10 cellular contexts compared by ENCODE assay signal in genomic region chr10:110786172-110786571, GRCh38.
A peak's percentile ranks its signal among the peaks of the same experiment; 100 is the strongest.
DNase-seq lines count a peak whose midpoint lies in the region; ATAC-seq and TF ChIP-seq lines count a peak whose summit lies in the region.
"Had no signal": no experiment of that assay in that cellular context is flagged by ENCODE, and none has a peak within 500 bp of the region (broad histone marks: within the 10 kb centered on the region; RNA-seq: fewer than 3 reads in every experiment).

No MANE protein-coding gene starts in this region.

- H3K9me3 ChIP-seq in colonic mucosa: no peaks in the 10 kb centered on the region

- no peak overlapping the region for H3K27ac ChIP-seq in colonic mucosa

- H3K4me3 ChIP-seq in colonic mucosa: no peak overlapping the region

- no peaks in the 10 kb centered on the region for H3K36me3 ChIP-seq in colonic mucosa

- no peak for TF ChIP-seq CTCF in colonic mucosa (IDR thresholded peaks at IDR 0.05)

- H3K4me3 Mint-ChIP-seq in activated T-helper 2 cell treated with anti-CD3 and anti-CD28 coated beads, Interferon-gamma antibody, Interleukin-2, Interleukin-4, amounts not matched to agents 10 μg/mL and 5 μg/mL and 100 μg/mL, durations not matched to agents 14 hours and 24 hours and 36 hours (ENCODE audit: low read depth): no peak overlapping the region
- H3K4me3 Mint-ChIP-seq in stimulated activated naive CD8-positive, alpha-beta T cell treated with anti-CD3 and anti-CD28 coated beads, Interleukin-15, amount 100 ng/mL, for 72 hours: peak overlapping the region; percentile 8 to 9
- H3K4me3 Mint-ChIP-seq: activated naive CD8-positive, alpha-beta T cell treated with anti-CD3 and anti-CD28 coated beads, Interleukin-2, amount 10 ng/mL, durations not matched to agents 7 days and 5 days had no signal

- no peaks in the 10 kb centered on the region for H3K27me3 Mint-ChIP-seq in activated T-helper 2 cell treated with anti-CD3 and anti-CD28 coated beads, Interferon-gamma antibody, Interleukin-2, Interleukin-4, amounts not matched to agents 10 μg/mL and 5 μg/mL and 100 μg/mL, durations not matched to agents 14 hours and 24 hours and 36 hours (ENCODE audit: low read depth)
- no peaks in the 10 kb centered on the region for H3K27me3 Mint-ChIP-seq in stimulated activated naive CD8-positive, alpha-beta T cell treated with anti-CD3 and anti-CD28 coated beads, Interleukin-15, amount 100 ng/mL, for 72 hours
- H3K27me3 Mint-ChIP-seq: activated naive CD8-positive, alpha-beta T cell treated with anti-CD3 and anti-CD28 coated beads, Interleukin-2, amount 10 ng/mL, durations not matched to agents 7 days and 5 days had no signal

- H3K4me1 Mint-ChIP-seq in activated T-helper 2 cell treated with anti-CD3 and anti-CD28 coated beads, Interferon-gamma antibody, Interleukin-2, Interleukin-4, amounts not matched to agents 10 μg/mL and 5 μg/mL and 100 μg/mL, durations not matched to agents 14 hours and 24 hours and 36 hours (ENCODE audit: low read depth): peaks cover 27% of the 10 kb centered on the region
- H3K4me1 Mint-ChIP-seq in stimulated activated naive CD8-positive, alpha-beta T cell treated with anti-CD3 and anti-CD28 coated beads, Interleukin-15, amount 100 ng/mL, for 72 hours: peaks cover 88% of the 10 kb centered on the region

- peaks cover 7% of the 10 kb centered on the region for H3K36me3 Mint-ChIP-seq in activated T-helper 2 cell treated with anti-CD3 and anti-CD28 coated beads, Interferon-gamma antibody, Interleukin-2, Interleukin-4, amounts not matched to agents 10 μg/mL and 5 μg/mL and 100 μg/mL, durations not matched to agents 14 hours and 24 hours and 36 hours (ENCODE audit: low read depth)
- H3K36me3 Mint-ChIP-seq: activated naive CD8-positive, alpha-beta T cell treated with anti-CD3 and anti-CD28 coated beads, Interleukin-2, amount 10 ng/mL, durations not matched to agents 7 days and 5 days had no signal

- H3K27me3 ChIP-seq in colonic mucosa: no peaks in the 10 kb centered on the region

- peak; percentile 33 to 35 for DNase-seq in activated T-cell treated with anti-CD3 and anti-CD28 coated beads, Interleukin-2, amount 50 U/mL, for 48 hours
- DNase-seq in activated T-cell treated with anti-CD3 and anti-CD28 coated beads for 4 hours (no peak), iris pigment epithelial cell (ENCODE audit: low read depth) (peak; percentile 35), colonic mucosa (no peak)
- DNase-seq in activated T-helper 2 cell treated with anti-CD3 and anti-CD28 coated beads, Interferon-gamma antibody, Interleukin-2, Interleukin-4, amounts not matched to agents 10 μg/mL and 5 μg/mL and 100 μg/mL, durations not matched to agents 14 hours and 24 hours and 36 hours (ENCODE audit: low spot score): no peak
- no peak for DNase-seq in stimulated activated naive CD8-positive, alpha-beta T cell treated with anti-CD3 and anti-CD28 coated beads, Interleukin-15, amount 100 ng/mL, for 72 hours
- DNase-seq: activated naive CD8-positive, alpha-beta T cell treated with anti-CD3 and anti-CD28 coated beads, Interleukin-2, amount 10 ng/mL, durations not matched to agents 7 days and 5 days; KBM-7 had no signal

- H3K9ac ChIP-seq in colonic mucosa (ENCODE audit: low read depth in 2 of 2, low read length in 2 of 2): no peak overlapping the region

- intact Hi-C loops in activated T-helper 2 cell treated with anti-CD3 and anti-CD28 coated beads, Interferon-gamma antibody, Interleukin-2, Interleukin-4, amounts not matched to agents 10 μg/mL and 5 μg/mL and 100 μg/mL, durations not matched to agents 14 hours and 24 hours and 36 hours (cut with micrococcal nuclease): no loop called here
- intact Hi-C loops in colonic mucosa (cut with DNase I): loop anchor here (5.0 kb wide), 1 partner anchor 39 kb away; no protein-coding TSS in a partner anchor

- peak; percentile 35 for ATAC-seq in stimulated activated naive CD8-positive, alpha-beta T cell treated with anti-CD3 and anti-CD28 coated beads, Interleukin-15, amount 100 ng/mL, for 72 hours
- no peak for ATAC-seq in GM19452 (IDR thresholded peaks at IDR 0.05; ENCODE audit: unreplicated experiment)
- no peak for ATAC-seq in HG02678 (IDR thresholded peaks at IDR 0.05; ENCODE audit: unreplicated experiment)

- H3K9me3 Mint-ChIP-seq in activated T-helper 2 cell treated with anti-CD3 and anti-CD28 coated beads, Interferon-gamma antibody, Interleukin-2, Interleukin-4, amounts not matched to agents 10 μg/mL and 5 μg/mL and 100 μg/mL, durations not matched to agents 14 hours and 24 hours and 36 hours: peaks cover 15% of the 10 kb centered on the region
- H3K9me3 Mint-ChIP-seq in stimulated activated naive CD8-positive, alpha-beta T cell treated with anti-CD3 and anti-CD28 coated beads, Interleukin-15, amount 100 ng/mL, for 72 hours: no peaks in the 10 kb centered on the region

- no peaks in the 10 kb centered on the region for H3K4me1 ChIP-seq in colonic mucosa

- H3K27ac Mint-ChIP-seq in activated T-helper 2 cell treated with anti-CD3 and anti-CD28 coated beads, Interferon-gamma antibody, Interleukin-2, Interleukin-4, amounts not matched to agents 10 μg/mL and 5 μg/mL and 100 μg/mL, durations not matched to agents 14 hours and 24 hours and 36 hours: peak overlapping the region; percentile 35
- peak overlapping the region; percentile 64 to 92 for H3K27ac Mint-ChIP-seq in stimulated activated naive CD8-positive, alpha-beta T cell treated with anti-CD3 and anti-CD28 coated beads, Interleukin-15, amount 100 ng/mL, for 72 hours
- H3K27ac Mint-ChIP-seq: activated naive CD8-positive, alpha-beta T cell treated with anti-CD3 and anti-CD28 coated beads, Interleukin-2, amount 10 ng/mL, durations not matched to agents 7 days and 5 days had no signal

Comparison
In these comparisons a context has a peak if more than half of its experiments do, and no peak if none do; other contexts are left out.
1. DNase-seq: peak in activated T-cell treated with anti-CD3 and anti-CD28 coated beads, Interleukin-2, amount 50 U/mL, for 48 hours (2 of 2) and iris pigment epithelial cell (single experiment); none in activated T-cell treated with anti-CD3 and anti-CD28 coated beads for 4 hours (single experiment), activated T-helper 2 cell treated with anti-CD3 and anti-CD28 coated beads, Interferon-gamma antibody, Interleukin-2, Interleukin-4, amounts not matched to agents 10 μg/mL and 5 μg/mL and 100 μg/mL, durations not matched to agents 14 hours and 24 hours and 36 hours (single experiment), stimulated activated naive CD8-positive, alpha-beta T cell treated with anti-CD3 and anti-CD28 coated beads, Interleukin-15, amount 100 ng/mL, for 72 hours (0 of 2) and colonic mucosa (single experiment).